13 cellular contexts compared by ENCODE assay signal in genomic region chr4:139902328-139903217, GRCh38.
DNase-seq lines count a peak whose midpoint lies in the region; TF ChIP-seq lines count a peak whose summit lies in the region.
"Had no signal": no experiment of that assay in that cellular context is flagged by ENCODE, and none has a peak within 500 bp of the region (broad histone marks: within the 10 kb centered on the region; RNA-seq: fewer than 3 reads in every experiment).

No MANE protein-coding gene starts in this region.

- peak overlapping the region; percentile 14 for H3K4me3 Mint-ChIP-seq in endodermal cell
- H3K4me3 Mint-ChIP-seq in nephron progenitor cell = peak overlapping the region; percentile 63
- no peak overlapping the region for H3K4me3 Mint-ChIP-seq in activated CD4-positive, alpha-beta memory T cell treated with anti-CD3 and anti-CD28 coated beads for 36 hours
- H3K4me3 Mint-ChIP-seq: activated CD4-positive, alpha-beta T cell treated with anti-CD3 and anti-CD28 coated beads, Interleukin-2, amount 10 ng/mL, durations not matched to agents 7 days and 5 days had no signal

- H3K27ac Mint-ChIP-seq in endodermal cell = peak overlapping the region; percentile 88
- H3K27ac Mint-ChIP-seq in nephron progenitor cell = peak overlapping the region; percentile 98
- no peak overlapping the region for H3K27ac Mint-ChIP-seq in activated CD4-positive, alpha-beta memory T cell treated with anti-CD3 and anti-CD28 coated beads for 36 hours
- H3K27ac Mint-ChIP-seq: activated CD4-positive, alpha-beta T cell treated with anti-CD3 and anti-CD28 coated beads, Interleukin-2, amount 10 ng/mL, durations not matched to agents 7 days and 5 days had no signal

- H3K4me3 ChIP-seq in endodermal cell (ENCODE audit: low read length) (peak overlapping the region; percentile 38), urinary bladder (ENCODE audit: low read depth, low read length) (peak overlapping the region; percentile 32)
- H3K4me3 ChIP-seq: A549, cardiac muscle cell had no signal

- H3K27me3 ChIP-seq in endodermal cell (ENCODE audit: control insufficient read depth, insufficient read depth, low read length, poor library complexity, severe bottlenecking) = no peaks in the 10 kb centered on the region
- H3K27me3 ChIP-seq: cardiac muscle cell had no signal

- WGBS in endodermal cell (ENCODE audit: insufficient coverage in 1 of 2, insufficient read length in 1 of 2), 2 experiments = 85 to 95% methylated on average over 12 to 17 of the region's 17 CpGs
- WGBS in urinary bladder = 62% methylated on average over 17 of the region's 17 CpGs

- H3K9me3 ChIP-seq in endodermal cell (ENCODE audit: control insufficient read depth, low read length) = peaks cover 32% of the 10 kb centered on the region
- H3K9me3 ChIP-seq: A549 had no signal

- H3K9me3 Mint-ChIP-seq in endodermal cell = peaks cover 8% of the 10 kb centered on the region
- H3K9me3 Mint-ChIP-seq in nephron progenitor cell = peaks cover 32% of the 10 kb centered on the region
- peaks cover 7% of the 10 kb centered on the region for H3K9me3 Mint-ChIP-seq in activated CD4-positive, alpha-beta memory T cell treated with anti-CD3 and anti-CD28 coated beads for 36 hours

- H3K9ac ChIP-seq in endodermal cell (ENCODE audit: extremely low read depth, low read length, poor library complexity, severe bottlenecking) = no peak overlapping the region

- DNase-seq in NCI-H2227 (lab: John Stamatoyannopoulos, UW; ENCODE audit: unreplicated experiment) = peak; percentile 25
- no peak for DNase-seq in NCI-H2227 treated with DMSO at 0.1 percent for 48 hours (lab: John Stamatoyannopoulos, UW)
- DNase-seq in endodermal cell = no peak
- no peak for DNase-seq in nephron progenitor cell
- DNase-seq in RWPE1 (ENCODE audit: low spot score) = no peak
- DNase-seq in activated CD4-positive, alpha-beta memory T cell treated with anti-CD3 and anti-CD28 coated beads for 36 hours = no peak
- no peak for DNase-seq in DMS153 (lab: John Stamatoyannopoulos, UW)
- DNase-seq: activated CD4-positive, alpha-beta T cell treated with anti-CD3 and anti-CD28 coated beads, Interleukin-2, amount 10 ng/mL, durations not matched to agents 7 days and 5 days; H7; KBM-7 had no signal

- no peak for TF ChIP-seq CTCF in endodermal cell (conservative IDR thresholded peaks at IDR 0.05)
- no peak for TF ChIP-seq CTCF in nephron progenitor cell (IDR thresholded peaks at IDR 0.05)
- TF ChIP-seq CTCF in RWPE1 (conservative IDR thresholded peaks at IDR 0.05; ENCODE audit: low read depth) = no peak

- CTCF ChIA-PET in RWPE1 (lab: Yijun Ruan, JAX) = no interaction called here
- CTCF ChIA-PET in activated CD4-positive, alpha-beta memory T cell treated with anti-CD3 and anti-CD28 coated beads for 36 hours (lab: Charles Lee) = no interaction called here

- H3K27ac ChIP-seq in endodermal cell (ENCODE audit: low read depth, low read length) (peak overlapping the region; percentile 19), urinary bladder (ENCODE audit: low read depth) (no peak overlapping the region), RWPE1 (no peak overlapping the region; the same call in 1 of the 2 replicates)
- H3K27ac ChIP-seq: A549 had no signal

- intact Hi-C loops in activated CD4-positive, alpha-beta memory T cell treated with anti-CD3 and anti-CD28 coated beads for 36 hours (cut with micrococcal nuclease) = no loop called here

- H3K4me1 Mint-ChIP-seq in endodermal cell (peaks cover 38% of the 10 kb centered on the region), nephron progenitor cell (peaks cover 48% of the 10 kb centered on the region)
- H3K4me1 Mint-ChIP-seq in activated CD4-positive, alpha-beta memory T cell treated with anti-CD3 and anti-CD28 coated beads for 36 hours (ENCODE audit: low read depth) = peaks cover 10% of the 10 kb centered on the region

- H3K36me3 Mint-ChIP-seq in endodermal cell (ENCODE audit: low read depth) (peaks cover 17% of the 10 kb centered on the region), nephron progenitor cell (ENCODE audit: low read depth) (peaks cover 40% of the 10 kb centered on the region)
- peaks cover 3% of the 10 kb centered on the region for H3K36me3 Mint-ChIP-seq in activated CD4-positive, alpha-beta memory T cell treated with anti-CD3 and anti-CD28 coated beads for 36 hours

- no peaks in the 10 kb centered on the region for H3K27me3 Mint-ChIP-seq in endodermal cell (ENCODE audit: insufficient read depth)
- H3K27me3 Mint-ChIP-seq in nephron progenitor cell (ENCODE audit: low read depth, poor library complexity) = peaks cover 4% of the 10 kb centered on the region
- peaks cover 4% of the 10 kb centered on the region for H3K27me3 Mint-ChIP-seq in activated CD4-positive, alpha-beta memory T cell treated with anti-CD3 and anti-CD28 coated beads for 36 hours
- H3K27me3 Mint-ChIP-seq: activated CD4-positive, alpha-beta T cell treated with anti-CD3 and anti-CD28 coated beads, Interleukin-2, amount 10 ng/mL, durations not matched to agents 7 days and 5 days had no signal

- POLR2A ChIA-PET in RWPE1 (lab: Yijun Ruan, JAX; ENCODE audit: low non-redundant PET) = no interaction called here
- POLR2A ChIA-PET in activated CD4-positive, alpha-beta memory T cell treated with anti-CD3 and anti-CD28 coated beads for 36 hours (lab: Charles Lee) = no interaction called here

- peaks cover 17% of the 10 kb centered on the region for H3K4me1 ChIP-seq in endodermal cell (ENCODE audit: control insufficient read depth, insufficient read depth, low read length)
- no peaks in the 10 kb centered on the region for H3K4me1 ChIP-seq in urinary bladder (ENCODE audit: insufficient read depth)

- H3K36me3 ChIP-seq in endodermal cell (ENCODE audit: control insufficient read depth, insufficient read depth, low read length) (peaks cover 29% of the 10 kb centered on the region), urinary bladder (ENCODE audit: insufficient read depth) (no peaks in the 10 kb centered on the region)
- H3K36me3 ChIP-seq: cardiac muscle cell had no signal
